Comparison of ENCODE assay signal across 27 cellular contexts in the genomic region with DNA sequence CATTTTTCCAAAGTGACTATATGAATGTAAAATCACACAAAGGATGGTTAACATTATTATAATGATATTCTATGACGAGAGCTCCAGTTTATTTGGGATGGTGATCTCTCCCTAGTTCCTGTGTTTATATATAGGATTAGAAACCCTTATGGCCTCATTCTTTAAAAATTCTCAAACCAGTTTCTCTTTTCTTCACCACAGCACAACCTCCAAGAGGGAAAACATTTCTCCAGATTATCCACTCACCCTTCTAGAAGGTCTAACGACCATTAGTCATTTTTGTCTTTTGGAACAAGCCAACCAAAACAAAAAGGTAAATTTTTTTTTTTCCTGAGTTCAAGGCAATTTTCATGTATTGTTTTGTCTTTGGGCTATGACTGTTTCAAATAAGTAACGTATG.
DNase-seq lines count a peak whose midpoint lies in the region; ATAC-seq and TF ChIP-seq lines count a peak whose summit lies in the region.
"Had no signal": no experiment of that assay in that cellular context is flagged by ENCODE, and none has a peak within 500 bp of the region (broad histone marks: within the 10 kb centered on the region; RNA-seq: fewer than 3 reads in every experiment).

No MANE protein-coding gene starts in this region.

- H2AFZ ChIP-seq in GM23338 = no peak overlapping the region
- no peak overlapping the region for H2AFZ ChIP-seq in osteoblast (ENCODE audit: low read length)
- H2AFZ ChIP-seq: PC-9 had no signal

- H3K4me2 ChIP-seq in GM23338 (no peak overlapping the region), osteoblast (ENCODE audit: insufficient read depth, low read length) (no peak overlapping the region)
- H3K4me2 ChIP-seq: BLaER1, PC-9 had no signal

- H3K4me3 ChIP-seq in GM23338 (no peak overlapping the region), fibroblast of villous mesenchyme (ENCODE audit: low read depth, low read length) (no peak overlapping the region), osteoblast (ENCODE audit: insufficient read depth, low read length) (no peak overlapping the region)
- H3K4me3 ChIP-seq: BLaER1, left ventricle myocardium inferior, PC-9, prostate gland, thyroid gland had no signal

- peaks cover 3% of the 10 kb centered on the region for H3K27me3 Mint-ChIP-seq in GM23338 (ENCODE audit: insufficient read depth, low read depth, poor library complexity)
- H3K27me3 Mint-ChIP-seq: activated CD4-positive, alpha-beta memory T cell treated with anti-CD3 and anti-CD28 coated beads for 36 hours had no signal

- TF ChIP-seq CTCF in GM23338 (conservative IDR thresholded peaks at IDR 0.05; ENCODE audit: low read depth in 2 of 2) = no peak
- TF ChIP-seq CTCF in fibroblast of villous mesenchyme (IDR thresholded peaks at IDR 0.05; ENCODE audit: insufficient read depth, low read depth, low read length) = no peak
- TF ChIP-seq CTCF in osteoblast (IDR thresholded peaks at IDR 0.05; ENCODE audit: extremely low read depth, low read depth, low read length) = no peak

- H3K4me1 Mint-ChIP-seq in GM23338 = peaks cover 46% of the 10 kb centered on the region

- no peaks in the 10 kb centered on the region for H3K79me2 ChIP-seq in GM23338 (replicated peaks; ENCODE audit: insufficient read depth)
- no peaks in the 10 kb centered on the region for H3K79me2 ChIP-seq in osteoblast (ENCODE audit: insufficient read depth, low read length)

- H3K36me3 ChIP-seq in GM23338 (ENCODE audit: insufficient read depth) (no peaks in the 10 kb centered on the region), osteoblast (ENCODE audit: insufficient read depth, low read length) (peaks cover 21% of the 10 kb centered on the region)
- H3K36me3 ChIP-seq: prostate gland had no signal

- peak overlapping the region; percentile 68 for H3K27ac Mint-ChIP-seq in GM23338
- H3K27ac Mint-ChIP-seq: activated CD4-positive, alpha-beta memory T cell treated with anti-CD3 and anti-CD28 coated beads for 36 hours had no signal

- no peaks in the 10 kb centered on the region for H3K9me3 Mint-ChIP-seq in GM23338
- H3K9me3 Mint-ChIP-seq: activated CD4-positive, alpha-beta memory T cell treated with anti-CD3 and anti-CD28 coated beads for 36 hours had no signal

- ATAC-seq in GM23338 (no peak), HG03108 (IDR thresholded peaks at IDR 0.05; ENCODE audit: unreplicated experiment) (no peak), HG02678 (IDR thresholded peaks at IDR 0.05; ENCODE audit: unreplicated experiment) (no peak)
- ATAC-seq: sciatic nerve had no signal

- peaks cover 3% of the 10 kb centered on the region; the same call in 1 of the 2 replicates for H3F3A ChIP-seq in GM23338 (replicated peaks; ENCODE audit: low read depth)

- H3K36me3 Mint-ChIP-seq in GM23338 (ENCODE audit: low read depth) = peaks cover 15% of the 10 kb centered on the region; the same call in 2 of the 3 replicates

- no peaks in the 10 kb centered on the region for H4K20me1 ChIP-seq in GM23338 (replicated peaks; ENCODE audit: insufficient read depth)
- H4K20me1 ChIP-seq in osteoblast (ENCODE audit: insufficient read depth, low read length) = no peaks in the 10 kb centered on the region
- H4K20me1 ChIP-seq: BLaER1 had no signal

- H3K27ac ChIP-seq in GM23338 (ENCODE audit: low read depth) = no peak overlapping the region
- H3K27ac ChIP-seq in osteoblast (ENCODE audit: low read depth, low read length) = no peak overlapping the region
- H3K27ac ChIP-seq: BLaER1, left ventricle myocardium inferior, neutrophil, PC-9, prostate gland, thyroid gland had no signal

- H3K4me3 Mint-ChIP-seq in GM23338 = no peak overlapping the region
- H3K4me3 Mint-ChIP-seq: activated CD4-positive, alpha-beta memory T cell treated with anti-CD3 and anti-CD28 coated beads for 36 hours had no signal

- H3K9me3 ChIP-seq in osteoblast (ENCODE audit: low read depth, low read length) = no peaks in the 10 kb centered on the region
- H3K9me3 ChIP-seq: BLaER1, left ventricle myocardium inferior, neutrophil, prostate gland, thyroid gland had no signal

- H3K27me3 ChIP-seq in GM23338 (ENCODE audit: insufficient read depth) (no peaks in the 10 kb centered on the region), osteoblast (ENCODE audit: insufficient read depth, low read length) (no peaks in the 10 kb centered on the region)
- H3K27me3 ChIP-seq: BLaER1, neutrophil, thyroid gland had no signal

- H3K4me1 ChIP-seq in GM23338 (ENCODE audit: insufficient read depth) (peaks cover 16% of the 10 kb centered on the region), osteoblast (ENCODE audit: insufficient read depth, low read length) (peaks cover 4% of the 10 kb centered on the region)
- H3K4me1 ChIP-seq: BLaER1 had no signal

- no peak for DNase-seq in GM23338 (ENCODE audit: low spot score)
- DNase-seq in amniotic stem cell (lab: John Stamatoyannopoulos, UW) = peak; percentile 34
- peak; percentile 56 for DNase-seq in fibroblast of villous mesenchyme (ENCODE audit: low read depth)
- peak; percentile 85 for DNase-seq in osteoblast (ENCODE audit: insufficient read length, low spot score, missing footprints)
- no peak for DNase-seq in stimulated activated naive CD4-positive, alpha-beta T cell treated with Interleukin-2 at 50 U/mL for 16 hours (lab: John Stamatoyannopoulos, UW)
- DNase-seq: ACHN; activated CD4-positive, alpha-beta memory T cell treated with anti-CD3 and anti-CD28 coated beads for 36 hours; activated CD4-positive, CD25-positive, alpha-beta regulatory T cell treated with anti-CD3 and anti-CD28 coated beads, Interleukin-2, amount 50 U/mL, for 72 hours; activated naive CD4-positive, alpha-beta T cell; GF-D8; left ventricle myocardium inferior; NCI-H1436; NCI-H2081; NCI-H226; NCI-H69; PC-9; Right ventricle myocardium superior; stimulated activated CD4-positive, alpha-beta T cell treated with anti-CD3 and anti-CD28 coated beads, Interleukin-12 subunit alpha, Interleukin-12 subunit beta, amount 100 ng/mL, for 4 hours; stimulated activated CD4-positive, alpha-beta T cell treated with anti-CD3 and anti-CD28 coated beads, Interleukin-2, amount 100 ng/mL, for 48 hours; T-helper 2 cell; thyroid gland had no signal

- H3K9me2 ChIP-seq in GM23338 (ENCODE audit: insufficient read depth) = no peaks in the 10 kb centered on the region

TF ChIP-seq in GM23338, 12 proteins besides CTCF, POLR2A, EP300 and RAD21 (continues in another document):
- TF ChIP-seq, protein P1, sequence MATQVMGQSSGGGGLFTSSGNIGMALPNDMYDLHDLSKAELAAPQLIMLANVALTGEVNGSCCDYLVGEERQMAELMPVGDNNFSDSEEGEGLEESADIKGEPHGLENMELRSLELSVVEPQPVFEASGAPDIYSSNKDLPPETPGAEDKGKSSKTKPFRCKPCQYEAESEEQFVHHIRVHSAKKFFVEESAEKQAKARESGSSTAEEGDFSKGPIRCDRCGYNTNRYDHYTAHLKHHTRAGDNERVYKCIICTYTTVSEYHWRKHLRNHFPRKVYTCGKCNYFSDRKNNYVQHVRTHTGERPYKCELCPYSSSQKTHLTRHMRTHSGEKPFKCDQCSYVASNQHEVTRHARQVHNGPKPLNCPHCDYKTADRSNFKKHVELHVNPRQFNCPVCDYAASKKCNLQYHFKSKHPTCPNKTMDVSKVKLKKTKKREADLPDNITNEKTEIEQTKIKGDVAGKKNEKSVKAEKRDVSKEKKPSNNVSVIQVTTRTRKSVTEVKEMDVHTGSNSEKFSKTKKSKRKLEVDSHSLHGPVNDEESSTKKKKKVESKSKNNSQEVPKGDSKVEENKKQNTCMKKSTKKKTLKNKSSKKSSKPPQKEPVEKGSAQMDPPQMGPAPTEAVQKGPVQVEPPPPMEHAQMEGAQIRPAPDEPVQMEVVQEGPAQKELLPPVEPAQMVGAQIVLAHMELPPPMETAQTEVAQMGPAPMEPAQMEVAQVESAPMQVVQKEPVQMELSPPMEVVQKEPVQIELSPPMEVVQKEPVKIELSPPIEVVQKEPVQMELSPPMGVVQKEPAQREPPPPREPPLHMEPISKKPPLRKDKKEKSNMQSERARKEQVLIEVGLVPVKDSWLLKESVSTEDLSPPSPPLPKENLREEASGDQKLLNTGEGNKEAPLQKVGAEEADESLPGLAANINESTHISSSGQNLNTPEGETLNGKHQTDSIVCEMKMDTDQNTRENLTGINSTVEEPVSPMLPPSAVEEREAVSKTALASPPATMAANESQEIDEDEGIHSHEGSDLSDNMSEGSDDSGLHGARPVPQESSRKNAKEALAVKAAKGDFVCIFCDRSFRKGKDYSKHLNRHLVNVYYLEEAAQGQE (IDR thresholded peaks at IDR 0.05; ENCODE audit: unreplicated experiment) = no peak
- no peak for TF ChIP-seq JUNB (IDR thresholded peaks at IDR 0.05; ENCODE audit: unreplicated experiment)
- no peak for TF ChIP-seq POLR2AphosphoS5 (IDR thresholded peaks at IDR 0.05; ENCODE audit: low read depth)

Comparison
In these comparisons a context has a peak if more than half of its experiments do, and no peak if none do; other contexts are left out.
1. DNase-seq: peak in amniotic stem cell (single experiment), fibroblast of villous mesenchyme (single experiment) and osteoblast (single experiment); none in GM23338 (single experiment) and stimulated activated naive CD4-positive, alpha-beta T cell treated with Interleukin-2 at 50 U/mL for 16 hours (single experiment).